In the genomic region with DNA sequence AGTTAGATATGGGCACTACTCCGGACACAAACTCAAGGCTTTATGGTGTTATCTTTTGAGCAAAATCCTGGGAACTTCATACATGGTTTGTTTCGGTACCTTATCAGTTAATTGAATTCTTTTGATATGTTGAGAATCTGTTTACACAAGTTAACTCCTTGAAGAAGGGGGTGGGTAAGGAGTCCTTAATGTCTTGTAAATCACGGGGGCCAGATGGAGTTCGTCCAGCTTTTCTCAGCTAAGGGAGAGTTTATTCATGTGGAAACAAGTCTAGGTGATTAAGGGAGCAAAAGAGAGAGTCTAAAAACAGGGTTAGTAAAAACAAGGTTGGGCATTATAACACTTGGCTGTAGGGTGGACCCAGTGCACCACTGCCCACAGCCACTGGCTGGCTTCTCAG, we compare ENCODE assay signal across 30 cellular contexts.
"Had no signal": no experiment of that assay in that cellular context is flagged by ENCODE, and none has a peak within 500 bp of the region (broad histone marks: within the 10 kb centered on the region; RNA-seq: fewer than 3 reads in every experiment).

No MANE protein-coding gene starts in this region.

- H3K27me3 Mint-ChIP-seq: activated CD4-positive, alpha-beta T cell treated with anti-CD3 and anti-CD28 coated beads for 36 hours; activated CD4-positive, alpha-beta T cell treated with anti-CD3 and anti-CD28 coated beads, Interleukin-2, amount 10 ng/mL, durations not matched to agents 7 days and 5 days; activated T-cell treated with anti-CD3 and anti-CD28 coated beads, Interleukin-2, amount 50 U/mL, for 24 hours had no signal

- H3K27ac ChIP-seq: adrenal gland, SJCRH30, SK-N-MC had no signal

- H3K4me1 ChIP-seq: SJCRH30 had no signal

- H3K9me3 Mint-ChIP-seq: activated naive CD4-positive, alpha-beta T cell treated with anti-CD3 and anti-CD28 coated beads for 36 hours had no signal

- H3K27ac Mint-ChIP-seq: activated CD4-positive, alpha-beta T cell treated with anti-CD3 and anti-CD28 coated beads for 36 hours; activated CD4-positive, alpha-beta T cell treated with anti-CD3 and anti-CD28 coated beads, Interleukin-2, amount 10 ng/mL, durations not matched to agents 7 days and 5 days; activated CD8-positive, alpha-beta T cell treated with anti-CD3 and anti-CD28 coated beads, Interleukin-2, amount 10 ng/mL, durations not matched to agents 7 days and 5 days; activated naive CD4-positive, alpha-beta T cell treated with anti-CD3 and anti-CD28 coated beads for 36 hours; activated naive CD4-positive, alpha-beta T cell treated with anti-CD3 and anti-CD28 coated beads, Interleukin-2, amount 50 U/mL, for 72 hours; activated T-cell treated with anti-CD3 and anti-CD28 coated beads, Interleukin-2, amount 50 U/mL, for 24 hours; activated T-helper 1 cell treated with anti-CD3 and anti-CD28 coated beads, Interleukin-12 subunit alpha, Interleukin-12 subunit beta, Interleukin-2, Interleukin-4 antibody, amounts not matched to agents 30 ng/mL and 10 ng/mL and 1 ng/mL, durations not matched to agents 14 hours and 24 hours and 36 hours; brain; WTC11 had no signal

- H3K36me3 ChIP-seq: adrenal gland, SJCRH30 had no signal

- H3K4me3 ChIP-seq: adrenal gland, K562, SJCRH30, SK-N-MC had no signal

- H3K27me3 ChIP-seq: adrenal gland, SJCRH30 had no signal

- ATAC-seq: activated CD4-positive, alpha-beta T cell treated with anti-CD3 and anti-CD28 coated beads for 36 hours; activated CD4-positive, CD25-positive, alpha-beta regulatory T cell treated with anti-CD3 and anti-CD28 coated beads, Interleukin-2, amount 50 U/mL, for 24 hours; activated CD8-positive, alpha-beta T cell treated with anti-CD3 and anti-CD28 coated beads, Interleukin-2, amount 10 ng/mL, durations not matched to agents 7 days and 5 days; activated naive CD4-positive, alpha-beta T cell treated with anti-CD3 and anti-CD28 coated beads, Interleukin-2, amount 50 U/mL, for 72 hours; K562; Panc1; WTC11 had no signal

- H3K9me3 ChIP-seq: adrenal gland had no signal

- DNase-seq: activated CD4-positive, alpha-beta T cell treated with anti-CD3 and anti-CD28 coated beads for 36 hours; activated CD4-positive, alpha-beta T cell treated with anti-CD3 and anti-CD28 coated beads, Interleukin-2, amount 10 ng/mL, durations not matched to agents 7 days and 5 days; activated CD4-positive, alpha-beta T cell treated with anti-CD3 and anti-CD28 coated beads, Interleukin-2, amount 50 U/mL, for 48 hours; activated CD8-positive, alpha-beta T cell treated with anti-CD3 and anti-CD28 coated beads, Interleukin-2, amount 10 ng/mL, durations not matched to agents 7 days and 5 days; activated gamma-delta T cell treated with Interleukin-2 at 50 U/mL for 16 hours; activated naive CD4-positive, alpha-beta T cell treated with anti-CD3 and anti-CD28 coated beads for 36 hours; activated T-cell treated with anti-CD3 and anti-CD28 coated beads, Interleukin-2, amount 50 U/mL, for 24 hours; adrenal gland; caudate nucleus; NCI-H1092 treated with DMSO at 0.1 percent for 48 hours; NCI-H1417; NCI-H187 treated with DMSO at 0.1 percent for 48 hours; NCI-H2081; NCI-H2171 treated with DMSO at 0.1 percent for 48 hours; NCI-H2227 treated with DMSO at 0.1 percent for 48 hours; NCI-H446; NCI-H510A treated with DMSO at 0.1 percent for 48 hours; NCI-H526 treated with DMSO at 0.1 percent for 48 hours; NCI-H774; SHP77; SJCRH30; T1000 had no signal

- H3K36me3 Mint-ChIP-seq: brain had no signal

- H3K4me3 Mint-ChIP-seq: activated CD4-positive, alpha-beta T cell treated with anti-CD3 and anti-CD28 coated beads for 36 hours; activated CD4-positive, alpha-beta T cell treated with anti-CD3 and anti-CD28 coated beads, Interleukin-2, amount 10 ng/mL, durations not matched to agents 7 days and 5 days; activated CD8-positive, alpha-beta T cell treated with anti-CD3 and anti-CD28 coated beads, Interleukin-2, amount 10 ng/mL, durations not matched to agents 7 days and 5 days; activated naive CD4-positive, alpha-beta T cell treated with anti-CD3 and anti-CD28 coated beads for 36 hours; activated T-cell treated with anti-CD3 and anti-CD28 coated beads, Interleukin-2, amount 50 U/mL, for 24 hours; activated T-helper 1 cell treated with anti-CD3 and anti-CD28 coated beads, Interleukin-12 subunit alpha, Interleukin-12 subunit beta, Interleukin-2, Interleukin-4 antibody, amounts not matched to agents 30 ng/mL and 10 ng/mL and 1 ng/mL, durations not matched to agents 14 hours and 24 hours and 36 hours had no signal
